Comparison of ENCODE assay signal across 26 cellular contexts in the genomic region with DNA sequence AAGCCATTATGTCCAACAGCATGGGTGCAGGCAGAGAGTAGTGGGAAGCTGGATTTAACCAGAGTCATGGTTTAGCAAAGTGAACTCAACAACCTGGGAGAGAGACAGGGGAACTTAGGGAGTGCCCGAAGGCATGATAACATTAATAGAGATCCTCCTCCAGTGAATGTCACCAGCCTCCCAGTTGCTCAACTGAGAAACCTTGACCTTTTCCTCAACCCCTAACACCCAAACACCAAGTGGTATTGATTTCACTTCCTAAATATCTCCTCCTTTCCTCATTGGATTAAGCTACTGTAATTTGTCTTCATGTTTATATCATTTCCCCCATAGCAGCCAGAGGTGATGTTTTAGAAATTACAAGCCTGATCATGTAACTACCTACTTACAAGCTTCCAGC.
"Had no signal": no experiment of that assay in that cellular context is flagged by ENCODE, and none has a peak within 500 bp of the region (broad histone marks: within the 10 kb centered on the region; RNA-seq: fewer than 3 reads in every experiment).

No MANE protein-coding gene starts in this region.

- H2AFZ ChIP-seq: hepatocyte had no signal

- H3K36me3 ChIP-seq: spleen, tibial artery had no signal

- H3K4me1 ChIP-seq: spleen had no signal

- H3K4me2 ChIP-seq: hepatocyte had no signal

- DNase-seq: activated CD4-positive, alpha-beta T cell treated with anti-CD3 and anti-CD28 coated beads, Interleukin-2, amount 10 ng/mL, durations not matched to agents 24 days and 14 days; activated CD4-positive, CD25-positive, alpha-beta regulatory T cell; activated CD8-positive, alpha-beta T cell treated with anti-CD3 and anti-CD28 coated beads for 36 hours; activated naive CD4-positive, alpha-beta T cell; activated naive CD8-positive, alpha-beta T cell treated with anti-CD3 and anti-CD28 coated beads for 36 hours; activated T-cell treated with anti-CD3 and anti-CD28 coated beads, Interleukin-2, amount 50 U/mL, for 1 hour; amygdala; body of pancreas; caudate nucleus; dorsolateral prefrontal cortex; endodermal cell; foreskin keratinocyte; left cardiac atrium; midbrain; nephron progenitor cell; nucleus accumbens; posterior cingulate gyrus; spleen; stimulated activated CD4-positive, alpha-beta T cell treated with anti-CD3 and anti-CD28 coated beads, Interleukin-4, amount 100 ng/mL, for 4 hours; stimulated activated naive CD4-positive, alpha-beta T cell treated with Interleukin-2 at 50 U/mL for 16 hours; substantia nigra; tibial artery had no signal

- H3K27me3 ChIP-seq: body of pancreas, dorsolateral prefrontal cortex, foreskin keratinocyte, hepatocyte, spleen, tibial artery had no signal

- H3K27ac Mint-ChIP-seq: activated CD4-positive, alpha-beta T cell treated with anti-CD3 and anti-CD28 coated beads, Interleukin-2, amount 10 ng/mL, durations not matched to agents 24 days and 14 days; activated CD8-positive, alpha-beta T cell treated with anti-CD3 and anti-CD28 coated beads for 36 hours; activated naive CD8-positive, alpha-beta T cell treated with anti-CD3 and anti-CD28 coated beads for 36 hours; activated T-helper 17 cell treated with anti-CD3 and anti-CD28 coated beads, Interleukin-2, amount 50 U/mL, for 72 hours; endodermal cell; nephron progenitor cell; T-helper 2 cell treated with Interferon-gamma antibody and Interleukin-4, amounts not matched to agents 5 μg/mL and 100 μg/mL, for 36 hours had no signal

- H3K27ac ChIP-seq: body of pancreas, dorsolateral prefrontal cortex, foreskin keratinocyte, hepatocyte, spleen, tibial artery had no signal

- H3K79me2 ChIP-seq: hepatocyte had no signal

- H3K4me3 Mint-ChIP-seq: activated CD4-positive, alpha-beta T cell treated with anti-CD3 and anti-CD28 coated beads, Interleukin-2, amount 10 ng/mL, durations not matched to agents 24 days and 14 days; activated CD8-positive, alpha-beta T cell treated with anti-CD3 and anti-CD28 coated beads for 36 hours; activated naive CD8-positive, alpha-beta T cell treated with anti-CD3 and anti-CD28 coated beads for 36 hours; activated T-helper 17 cell treated with anti-CD3 and anti-CD28 coated beads, Interleukin-2, amount 50 U/mL, for 72 hours; endodermal cell; nephron progenitor cell; T-helper 2 cell treated with Interferon-gamma antibody and Interleukin-4, amounts not matched to agents 5 μg/mL and 100 μg/mL, for 36 hours had no signal

- H3K9me3 ChIP-seq: body of pancreas had no signal

- H3K4me1 Mint-ChIP-seq: nephron progenitor cell had no signal

- ATAC-seq: activated CD8-positive, alpha-beta T cell treated with anti-CD3 and anti-CD28 coated beads for 36 hours; activated T-helper 17 cell treated with anti-CD3 and anti-CD28 coated beads, Interleukin-2, amount 50 U/mL, for 72 hours; body of pancreas; foreskin keratinocyte; left cardiac atrium had no signal

- H3K4me3 ChIP-seq: body of pancreas, dorsolateral prefrontal cortex, hepatocyte, lung, spleen, tibial artery had no signal
